ENCODE assay signal across 18 cellular contexts in the genomic region with DNA sequence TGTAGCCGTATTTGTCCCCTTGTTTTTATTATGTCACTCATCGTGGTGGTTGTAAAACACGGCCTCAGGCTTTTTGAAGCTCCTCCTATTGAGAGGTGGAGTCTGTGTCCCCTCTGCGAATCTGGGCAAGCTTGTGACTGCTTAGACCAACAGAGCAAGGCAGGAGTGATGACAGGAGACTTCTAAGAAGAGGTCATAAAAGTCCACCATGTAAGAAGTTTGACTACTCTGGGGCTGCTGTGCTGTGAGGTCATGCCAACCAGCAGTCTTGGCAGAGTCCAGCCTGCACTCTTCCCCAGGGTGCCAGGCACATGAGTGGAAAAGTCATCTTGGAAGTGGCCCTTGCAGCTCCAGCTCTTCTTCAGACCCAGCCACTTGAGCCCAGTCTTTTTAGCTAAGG.
"Had no signal": no experiment of that assay in that cellular context is flagged by ENCODE, and none has a peak within 500 bp of the region (broad histone marks: within the 10 kb centered on the region; RNA-seq: fewer than 3 reads in every experiment).

No MANE protein-coding gene starts in this region.

- DNase-seq: activated naive CD8-positive, alpha-beta T cell treated with anti-CD3 and anti-CD28 coated beads for 36 hours; brain microvascular endothelial cell; cerebellar nuclear complex; effector memory CD8-positive, alpha-beta T cell; foreskin melanocyte; left colon; mammary epithelial cell; natural killer cell; posterior cingulate gyrus; retina; stimulated activated CD4-positive, alpha-beta T cell treated with anti-CD3 and anti-CD28 coated beads, Interleukin-4, amount 100 ng/mL, for 4 hours; stimulated activated CD8-positive, alpha-beta memory T cell treated with anti-CD3 and anti-CD28 coated beads, Interleukin-4, amount 100 ng/mL, for 48 hours; stimulated activated naive CD8-positive, alpha-beta T cell treated with anti-CD3 and anti-CD28 coated beads, Interleukin-15, amount 100 ng/mL, for 72 hours; SW 1271 had no signal

- H3K9me3 ChIP-seq: neutrophil, thoracic aorta had no signal

- H3K27ac ChIP-seq: brain microvascular endothelial cell, neutrophil, thoracic aorta had no signal

- H3K4me3 ChIP-seq: smooth muscle cell, thoracic aorta had no signal

- H3K4me2 ChIP-seq: smooth muscle cell had no signal

- H3K36me3 ChIP-seq: brain microvascular endothelial cell, neutrophil, thoracic aorta had no signal

- H3K27me3 ChIP-seq: brain microvascular endothelial cell, neutrophil had no signal

- ATAC-seq: activated CD4-positive, CD25-positive, alpha-beta regulatory T cell treated with anti-CD3 and anti-CD28 coated beads, Interleukin-2, amount 50 U/mL, for 24 hours; effector memory CD8-positive, alpha-beta T cell; left colon; natural killer cell; stimulated activated naive CD8-positive, alpha-beta T cell treated with anti-CD3 and anti-CD28 coated beads, Interleukin-15, amount 100 ng/mL, for 72 hours had no signal
